ENCODE assay signal across 25 cellular contexts in genomic region chr10:36468620-36469019, GRCh38.
"Had no signal": no experiment of that assay in that cellular context is flagged by ENCODE, and none has a peak within 500 bp of the region (broad histone marks: within the 10 kb centered on the region; RNA-seq: fewer than 3 reads in every experiment).

No MANE protein-coding gene starts in this region.

- DNase-seq: central memory CD4-positive, alpha-beta T cell; dorsolateral prefrontal cortex; effector CD4-positive, alpha-beta T cell; endodermal cell; erythroblast; gastrocnemius medialis; head of caudate nucleus; left cardiac atrium; left lung; mesendoderm; midbrain; naive thymus-derived CD8-positive, alpha-beta T cell; nephron progenitor cell; nucleus accumbens; ovary; right lobe of liver; small intestine; stimulated activated CD4-positive, alpha-beta T cell treated with anti-CD3 and anti-CD28 coated beads, Interleukin-12 subunit alpha, Interleukin-12 subunit beta, amount 100 ng/mL, for 4 hours; stimulated activated CD4-positive, alpha-beta T cell treated with anti-CD3 and anti-CD28 coated beads, Interleukin-1b, Interleukin-23, amount 100 ng/mL, for 48 hours; stimulated activated CD4-positive, alpha-beta T cell treated with anti-CD3 and anti-CD28 coated beads, Interleukin-4, amount 100 ng/mL, for 1 hour; stimulated activated CD8-positive, alpha-beta memory T cell treated with anti-CD3 and anti-CD28 coated beads, Interleukin-4, amount 100 ng/mL, for 48 hours; stimulated activated naive CD4-positive, alpha-beta T cell; stimulated activated naive CD8-positive, alpha-beta T cell treated with anti-CD3 and anti-CD28 coated beads, Interleukin-15, amount 100 ng/mL, for 72 hours; transverse colon had no signal

- H3K36me3 ChIP-seq: gastrocnemius medialis, left lung, ovary, right lobe of liver, suprapubic skin, transverse colon had no signal

- H3K27me3 ChIP-seq: gastrocnemius medialis, left lung, ovary, right lobe of liver, suprapubic skin, transverse colon had no signal

- H3K27ac ChIP-seq: dorsolateral prefrontal cortex, gastrocnemius medialis, left lung, ovary, right lobe of liver, suprapubic skin, transverse colon had no signal

- H3K9me3 ChIP-seq: gastrocnemius medialis, left lung, ovary, right lobe of liver, suprapubic skin, transverse colon had no signal

- H3K4me3 ChIP-seq: dorsolateral prefrontal cortex, gastrocnemius medialis, left lung, ovary, right lobe of liver, suprapubic skin, transverse colon had no signal

- ATAC-seq: gastrocnemius medialis; left cardiac atrium; left lung; naive thymus-derived CD8-positive, alpha-beta T cell; right lobe of liver; stimulated activated naive CD8-positive, alpha-beta T cell treated with anti-CD3 and anti-CD28 coated beads, Interleukin-15, amount 100 ng/mL, for 72 hours had no signal

- H3K4me1 ChIP-seq: gastrocnemius medialis, left lung, right lobe of liver, transverse colon had no signal
